In genomic region chr7:112084506-112084905, GRCh38 we compare ENCODE assay signal across 9 cellular contexts.
DNase-seq lines count a peak whose midpoint lies in the region; ATAC-seq, FAIRE-seq and TF ChIP-seq lines count a peak whose summit lies in the region.
"Had no signal": no experiment of that assay in that cellular context is flagged by ENCODE, and none has a peak within 500 bp of the region (broad histone marks: within the 10 kb centered on the region; RNA-seq: fewer than 3 reads in every experiment).

No MANE protein-coding gene starts in this region.

- H3K9me3 ChIP-seq in OCI-LY3 (ENCODE audit: insufficient read depth, low read length) = no peaks in the 10 kb centered on the region
- H3K9me3 ChIP-seq in muscle layer of duodenum (ENCODE audit: control insufficient read depth in 1 of 2, low read length in 2 of 2) = no peaks in the 10 kb centered on the region

- H3K9me3 Mint-ChIP-seq in activated CD8-positive, alpha-beta memory T cell treated with anti-CD3 and anti-CD28 coated beads, Interleukin-2, amount 10 ng/mL, durations not matched to agents 7 days and 5 days (ENCODE audit: low read depth) = no peaks in the 10 kb centered on the region

- H3K79me2 ChIP-seq in OCI-LY3 (ENCODE audit: low read length) = no peaks in the 10 kb centered on the region

- FAIRE-seq in H54 (lab: Jason Lieb, UNC) = peak; percentile 15

- peaks cover 35% of the 10 kb centered on the region for H3K27me3 Mint-ChIP-seq in activated CD8-positive, alpha-beta memory T cell treated with anti-CD3 and anti-CD28 coated beads, Interleukin-2, amount 10 ng/mL, durations not matched to agents 7 days and 5 days

- no peaks in the 10 kb centered on the region for H3K36me3 Mint-ChIP-seq in activated CD8-positive, alpha-beta memory T cell treated with anti-CD3 and anti-CD28 coated beads, Interleukin-2, amount 10 ng/mL, durations not matched to agents 7 days and 5 days

- H3K4me2 ChIP-seq in OCI-LY3 (ENCODE audit: low read length) = peak overlapping the region; percentile 68

- H3K36me3 ChIP-seq in OCI-LY3 (replicated peaks; ENCODE audit: low read depth, low read length) (no peaks in the 10 kb centered on the region), muscle layer of duodenum (ENCODE audit: control insufficient read depth in 1 of 2, insufficient read depth in 2 of 2, low read length in 2 of 2) (no peaks in the 10 kb centered on the region)

- H3K4me1 ChIP-seq in OCI-LY3 (ENCODE audit: low read length) (peaks cover 48% of the 10 kb centered on the region), muscle layer of duodenum (ENCODE audit: control insufficient read depth in 1 of 2, insufficient read depth in 2 of 2, low read length in 2 of 2) (no peaks in the 10 kb centered on the region)

- CTCF ChIA-PET in activated CD8-positive, alpha-beta memory T cell treated with anti-CD3 and anti-CD28 coated beads, Interleukin-2, amount 10 ng/mL, durations not matched to agents 7 days and 5 days (lab: Charles Lee) = interaction anchor here (1.2 kb wide), 1 partner anchor 10 kb away, joined by 3 read pairs; no protein-coding TSS in a partner anchor

- peak; percentile 59 for ATAC-seq in GM18505 (IDR thresholded peaks at IDR 0.05; ENCODE audit: unreplicated experiment)
- no peak for ATAC-seq in activated CD8-positive, alpha-beta memory T cell treated with anti-CD3 and anti-CD28 coated beads, Interleukin-2, amount 10 ng/mL, durations not matched to agents 7 days and 5 days

- TF ChIP-seq POLR2A in GM18505 (IDR thresholded peaks at IDR 0.05; ENCODE audit: borderline replicate concordance, extremely low read depth, insufficient read depth, insufficient read length) (no peak), H54 (IDR thresholded peaks at IDR 0.05; ENCODE audit: low read depth, low read length) (no peak)

- H3K4me1 Mint-ChIP-seq in activated CD8-positive, alpha-beta memory T cell treated with anti-CD3 and anti-CD28 coated beads, Interleukin-2, amount 10 ng/mL, durations not matched to agents 7 days and 5 days = peaks cover 15% of the 10 kb centered on the region

- no peak for DNase-seq in H54 (ENCODE audit: insufficient read length, low spot score)
- DNase-seq in NCI-H1930 (lab: John Stamatoyannopoulos, UW) = no peak
- no peak for DNase-seq in activated effector memory CD4-positive, alpha-beta T cell treated with anti-CD3 and anti-CD28 coated beads, Interleukin-2, amount 50 U/mL, for 16 hours
- no peak for DNase-seq in activated CD8-positive, alpha-beta memory T cell treated with anti-CD3 and anti-CD28 coated beads, Interleukin-2, amount 10 ng/mL, durations not matched to agents 7 days and 5 days
- no peak for DNase-seq in RKO (ENCODE audit: low spot score)
- DNase-seq: head of caudate nucleus had no signal

- no peak overlapping the region for H3K4me3 Mint-ChIP-seq in activated CD8-positive, alpha-beta memory T cell treated with anti-CD3 and anti-CD28 coated beads, Interleukin-2, amount 10 ng/mL, durations not matched to agents 7 days and 5 days

- H3K27ac ChIP-seq in OCI-LY3 (ENCODE audit: low read length) = peak overlapping the region; percentile 42; the same call in 1 of the 2 replicates
- peak overlapping the region; percentile 16 for H3K27ac ChIP-seq in muscle layer of duodenum (ENCODE audit: low read length)

- peak overlapping the region; percentile 39 for H3K4me3 ChIP-seq in OCI-LY3 (ENCODE audit: low read length)
- H3K4me3 ChIP-seq in muscle layer of duodenum (ENCODE audit: low read depth in 1 of 2, low read length in 2 of 2) = no peak overlapping the region

- no peak overlapping the region for H3K9ac ChIP-seq in OCI-LY3 (ENCODE audit: low read length)

- no peak for TF ChIP-seq CTCF in OCI-LY3 (IDR thresholded peaks at IDR 0.05; ENCODE audit: low read depth, low read length)

- H3K27ac Mint-ChIP-seq in activated CD8-positive, alpha-beta memory T cell treated with anti-CD3 and anti-CD28 coated beads, Interleukin-2, amount 10 ng/mL, durations not matched to agents 7 days and 5 days = no peak overlapping the region

- H4K20me1 ChIP-seq in OCI-LY3 (ENCODE audit: insufficient read depth, low read length) = no peaks in the 10 kb centered on the region

- H2AFZ ChIP-seq in OCI-LY3 (ENCODE audit: low read depth, low read length) = no peak overlapping the region

- H3K27me3 ChIP-seq in OCI-LY3 (ENCODE audit: low read depth, low read length) (peaks cover 13% of the 10 kb centered on the region), muscle layer of duodenum (ENCODE audit: low read depth, low read length) (no peaks in the 10 kb centered on the region)
